ENCODE assay signal across 1 cellular context in the genomic region with DNA sequence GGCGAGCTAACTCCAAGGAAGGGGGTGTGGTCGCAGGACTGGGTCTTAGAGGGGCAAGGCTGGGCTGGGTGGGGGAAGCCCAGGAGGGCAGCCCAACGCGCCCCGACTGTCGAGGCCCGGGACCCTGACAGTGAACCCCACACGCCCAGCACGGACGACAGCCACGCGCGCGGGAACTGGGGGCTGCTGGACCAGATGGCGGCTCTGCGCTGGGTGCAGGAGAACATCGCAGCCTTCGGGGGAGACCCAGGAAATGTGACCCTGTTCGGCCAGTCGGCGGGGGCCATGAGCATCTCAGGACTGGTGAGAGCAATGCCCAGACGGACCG.
TF ChIP-seq lines count a peak whose summit lies in the region.

No MANE protein-coding gene starts in this region.

TF ChIP-seq in endothelial cell of umbilical vein, 7 proteins besides CTCF, POLR2A, EP300 and RAD21:
- TF ChIP-seq JUN (IDR thresholded peaks at IDR 0.05; ENCODE audit: borderline replicate concordance, insufficient read depth, insufficient read length, low read depth) (no peak), MYC (IDR thresholded peaks at IDR 0.05; ENCODE audit: low read depth, low read length) (no peak), POLR2AphosphoS5 (IDR thresholded peaks at IDR 0.05; ENCODE audit: insufficient read depth, low read depth, low read length) (no peak), MAX (IDR thresholded peaks at IDR 0.05; ENCODE audit: insufficient read depth, insufficient read length) (no peak), EZH2 (IDR thresholded peaks at IDR 0.05; ENCODE audit: borderline replicate concordance, low read depth, low read length, severe bottlenecking) (no peak), GATA2 (IDR thresholded peaks at IDR 0.05; ENCODE audit: insufficient read depth, insufficient read length, low read depth, low read length) (no peak), FOS (IDR thresholded peaks at IDR 0.05; ENCODE audit: borderline replicate concordance, insufficient read depth, low read length) (no peak)
